8 cellular contexts compared by ENCODE assay signal in genomic region chrX:50581405-50581804, GRCh38.
"Had no signal": no experiment of that assay in that cellular context is flagged by ENCODE, and none has a peak within 500 bp of the region (broad histone marks: within the 10 kb centered on the region; RNA-seq: fewer than 3 reads in every experiment).

No MANE protein-coding gene starts in this region.

- H3K4me3 ChIP-seq: K562 had no signal

- FAIRE-seq: H54, HTR-8/SVneo, K562 had no signal

- DNase-seq: GOT3, H9, HCEC 1CT, IMR-90, KG1 had no signal

- ATAC-seq: K562 had no signal
